21 cellular contexts compared by ENCODE assay signal in genomic region chr14:71550367-71550766, GRCh38.
A peak's percentile ranks its signal among the peaks of the same experiment; 100 is the strongest.
DNase-seq lines count a peak whose midpoint lies in the region; ATAC-seq and TF ChIP-seq lines count a peak whose summit lies in the region.
"Had no signal": no experiment of that assay in that cellular context is flagged by ENCODE, and none has a peak within 500 bp of the region (broad histone marks: within the 10 kb centered on the region; RNA-seq: fewer than 3 reads in every experiment).

No MANE protein-coding gene starts in this region.

- H3K27ac Mint-ChIP-seq in activated T-cell treated with anti-CD3 and anti-CD28 coated beads, Interleukin-2, amount 50 U/mL, for 24 hours: peak overlapping the region; percentile 15
- no peak overlapping the region for H3K27ac Mint-ChIP-seq in activated T-cell treated with anti-CD3 and anti-CD28 coated beads, Interleukin-2, amount 50 U/mL, for 72 hours
- H3K27ac Mint-ChIP-seq in WTC11 (peak overlapping the region; percentile 36; the same call in 1 of the 2 replicates), chondrocyte (ENCODE audit: unreplicated experiment) (no peak overlapping the region)
- peak overlapping the region; percentile 72 for H3K27ac Mint-ChIP-seq in stimulated activated naive B cell treated with anti-CD40 and anti-IgM and Interleukin-4, amounts not matched to agents 10 μg/mL and 1 μg/mL and 100 μg/mL, for 72 hours
- H3K27ac Mint-ChIP-seq: activated B cell treated with CpG ODN at 0.5 μM for 24 hours; activated naive CD8-positive, alpha-beta T cell treated with anti-CD3 and anti-CD28 coated beads, Interleukin-2, amount 10 ng/mL, durations not matched to agents 7 days and 5 days; GM23338 had no signal

- no peak for TF ChIP-seq CTCF in WTC11 (IDR thresholded peaks at IDR 0.05)
- no peak for TF ChIP-seq CTCF in chondrocyte (IDR thresholded peaks at IDR 0.05)

- CTCF ChIA-PET in WTC11 (lab: Charles Lee): no interaction called here

- H3K4me3 Mint-ChIP-seq in activated T-cell treated with anti-CD3 and anti-CD28 coated beads, Interleukin-2, amount 50 U/mL, for 24 hours: no peak overlapping the region
- peak overlapping the region in 1 of 2 donors; percentile 9 for H3K4me3 Mint-ChIP-seq in activated T-cell treated with anti-CD3 and anti-CD28 coated beads, Interleukin-2, amount 50 U/mL, for 72 hours
- H3K4me3 Mint-ChIP-seq in WTC11 (no peak overlapping the region), chondrocyte (ENCODE audit: unreplicated experiment) (no peak overlapping the region)
- no peak overlapping the region for H3K4me3 Mint-ChIP-seq in stimulated activated naive B cell treated with anti-CD40 and anti-IgM and Interleukin-4, amounts not matched to agents 10 μg/mL and 1 μg/mL and 100 μg/mL, for 72 hours
- H3K4me3 Mint-ChIP-seq: activated B cell treated with CpG ODN at 0.5 μM for 24 hours; activated naive CD8-positive, alpha-beta T cell treated with anti-CD3 and anti-CD28 coated beads, Interleukin-2, amount 10 ng/mL, durations not matched to agents 7 days and 5 days; CD4-positive, alpha-beta T cell; central memory CD8-positive, alpha-beta T cell; GM23338 had no signal

- no peak for ATAC-seq in activated T-cell treated with anti-CD3 and anti-CD28 coated beads, Interleukin-2, amount 50 U/mL, for 72 hours (replicated peaks in 1 of 2)
- ATAC-seq in HG03025 (IDR thresholded peaks at IDR 0.05; ENCODE audit: low FRiP score, unreplicated experiment) (peak; percentile 46), WTC11 (no peak), HG03139 (IDR thresholded peaks at IDR 0.05; ENCODE audit: unreplicated experiment) (no peak)
- no peak for ATAC-seq in stimulated activated naive B cell treated with anti-CD40 and anti-IgM and Interleukin-4, amounts not matched to agents 10 μg/mL and 1 μg/mL and 100 μg/mL, for 72 hours (replicated peaks)
- ATAC-seq: GM23338 had no signal

- no peaks in the 10 kb centered on the region for H3K9me3 Mint-ChIP-seq in activated T-cell treated with anti-CD3 and anti-CD28 coated beads, Interleukin-2, amount 50 U/mL, for 24 hours
- peaks cover 0 to 1% of the 10 kb centered on the region in 2 donors for H3K9me3 Mint-ChIP-seq in activated T-cell treated with anti-CD3 and anti-CD28 coated beads, Interleukin-2, amount 50 U/mL, for 72 hours
- peaks cover 3% of the 10 kb centered on the region; the same call in 1 of the 2 replicates for H3K9me3 Mint-ChIP-seq in WTC11
- H3K9me3 Mint-ChIP-seq in stimulated activated naive B cell treated with anti-CD40 and anti-IgM and Interleukin-4, amounts not matched to agents 10 μg/mL and 1 μg/mL and 100 μg/mL, for 72 hours: no peaks in the 10 kb centered on the region
- no peaks in the 10 kb centered on the region for H3K9me3 Mint-ChIP-seq in chondrocyte (ENCODE audit: low read depth)
- H3K9me3 Mint-ChIP-seq: activated B cell treated with CpG ODN at 0.5 μM for 24 hours; activated naive CD8-positive, alpha-beta T cell treated with anti-CD3 and anti-CD28 coated beads, Interleukin-2, amount 10 ng/mL, durations not matched to agents 7 days and 5 days; CD4-positive, alpha-beta T cell; central memory CD8-positive, alpha-beta T cell; GM23338 had no signal

- DNase-seq in activated T-cell treated with anti-CD3 and anti-CD28 coated beads, Interleukin-2, amount 50 U/mL, for 24 hours: no peak
- no peak for DNase-seq in activated T-cell treated with anti-CD3 and anti-CD28 coated beads, Interleukin-2, amount 50 U/mL, for 72 hours
- DNase-seq in WTC11 (ENCODE audit: low spot score) (no peak), hepatic stellate cell (ENCODE audit: low spot score) (no peak), chondrocyte (ENCODE audit: low spot score) (no peak)
- no peak for DNase-seq in stimulated activated naive B cell treated with anti-CD40 and anti-IgM and Interleukin-4, amounts not matched to agents 10 μg/mL and 1 μg/mL and 100 μg/mL, for 72 hours
- DNase-seq: activated B cell treated with CpG ODN at 0.5 μM for 24 hours; activated CD4-positive, alpha-beta T cell treated with anti-CD3 and anti-CD28 coated beads, Interleukin-2, amount 50 U/mL, for 48 hours; activated effector memory CD4-positive, alpha-beta T cell treated with Interleukin-2 at 50 U/mL for 16 hours; activated naive CD8-positive, alpha-beta T cell treated with anti-CD3 and anti-CD28 coated beads, Interleukin-2, amount 10 ng/mL, durations not matched to agents 7 days and 5 days; CD4-positive, alpha-beta T cell; dorsolateral prefrontal cortex; glutamatergic neuron; NCI-H1092; NCI-H187 treated with DMSO at 0.1 percent for 48 hours; NCI-H524 treated with DMSO at 0.1 percent for 48 hours; SK-N-SH had no signal

- H3K4me1 Mint-ChIP-seq in activated T-cell treated with anti-CD3 and anti-CD28 coated beads, Interleukin-2, amount 50 U/mL, for 24 hours (ENCODE audit: low read depth): peaks cover 50% of the 10 kb centered on the region
- peaks cover 51% of the 10 kb centered on the region for H3K4me1 Mint-ChIP-seq in activated T-cell treated with anti-CD3 and anti-CD28 coated beads, Interleukin-2, amount 50 U/mL, for 72 hours (ENCODE audit: low read depth)
- H3K4me1 Mint-ChIP-seq in WTC11: peaks cover 15% of the 10 kb centered on the region
- peaks cover 24 to 50% of the 10 kb centered on the region in 2 donors for H3K4me1 Mint-ChIP-seq in stimulated activated naive B cell treated with anti-CD40 and anti-IgM and Interleukin-4, amounts not matched to agents 10 μg/mL and 1 μg/mL and 100 μg/mL, for 72 hours
- H3K4me1 Mint-ChIP-seq in chondrocyte (ENCODE audit: low read depth): peaks cover 19% of the 10 kb centered on the region

- H3K36me3 Mint-ChIP-seq in activated T-cell treated with anti-CD3 and anti-CD28 coated beads, Interleukin-2, amount 50 U/mL, for 24 hours (ENCODE audit: low read depth): peaks cover 11% of the 10 kb centered on the region
- peaks cover 2 to 4% of the 10 kb centered on the region in 2 donors for H3K36me3 Mint-ChIP-seq in activated T-cell treated with anti-CD3 and anti-CD28 coated beads, Interleukin-2, amount 50 U/mL, for 72 hours (ENCODE audit: insufficient read depth in 2 of 2)
- H3K36me3 Mint-ChIP-seq in WTC11 (no peaks in the 10 kb centered on the region), chondrocyte (ENCODE audit: low read depth) (peaks cover 2% of the 10 kb centered on the region)
- H3K36me3 Mint-ChIP-seq in stimulated activated naive B cell treated with anti-CD40 and anti-IgM and Interleukin-4, amounts not matched to agents 10 μg/mL and 1 μg/mL and 100 μg/mL, for 72 hours: peaks cover 8 to 30% of the 10 kb centered on the region in 2 donors

- no peaks in the 10 kb centered on the region for H3K27me3 Mint-ChIP-seq in activated T-cell treated with anti-CD3 and anti-CD28 coated beads, Interleukin-2, amount 50 U/mL, for 24 hours
- H3K27me3 Mint-ChIP-seq in activated T-cell treated with anti-CD3 and anti-CD28 coated beads, Interleukin-2, amount 50 U/mL, for 72 hours (ENCODE audit: low read depth): no peaks in the 10 kb centered on the region
- H3K27me3 Mint-ChIP-seq in WTC11 (ENCODE audit: low read depth): no peaks in the 10 kb centered on the region
- H3K27me3 Mint-ChIP-seq in stimulated activated naive B cell treated with anti-CD40 and anti-IgM and Interleukin-4, amounts not matched to agents 10 μg/mL and 1 μg/mL and 100 μg/mL, for 72 hours: no peaks in the 10 kb centered on the region
- no peaks in the 10 kb centered on the region for H3K27me3 Mint-ChIP-seq in chondrocyte (ENCODE audit: low read depth)
- H3K27me3 Mint-ChIP-seq: activated B cell treated with CpG ODN at 0.5 μM for 24 hours; activated naive CD8-positive, alpha-beta T cell treated with anti-CD3 and anti-CD28 coated beads, Interleukin-2, amount 10 ng/mL, durations not matched to agents 7 days and 5 days; CD4-positive, alpha-beta T cell; central memory CD8-positive, alpha-beta T cell had no signal

- POLR2A ChIA-PET in WTC11 (lab: Charles Lee): no interaction called here

TF ChIP-seq in WTC11, 78 proteins besides CTCF, POLR2A, EP300 and RAD21:
- TF ChIP-seq ZNF121 (CRISPR knock-in tag; IDR thresholded peaks at IDR 0.05) (no peak), ZNF232 (CRISPR knock-in tag; IDR thresholded peaks at IDR 0.05) (no peak), ZNF138 (CRISPR knock-in tag; conservative IDR thresholded peaks at IDR 0.05) (no peak), NR2C2 (CRISPR knock-in tag; IDR thresholded peaks at IDR 0.05) (no peak), SP1 (CRISPR knock-in tag; conservative IDR thresholded peaks at IDR 0.05) (no peak), GABPB1 (CRISPR knock-in tag; IDR thresholded peaks at IDR 0.05) (no peak)
- TF ChIP-seq, protein P1, sequence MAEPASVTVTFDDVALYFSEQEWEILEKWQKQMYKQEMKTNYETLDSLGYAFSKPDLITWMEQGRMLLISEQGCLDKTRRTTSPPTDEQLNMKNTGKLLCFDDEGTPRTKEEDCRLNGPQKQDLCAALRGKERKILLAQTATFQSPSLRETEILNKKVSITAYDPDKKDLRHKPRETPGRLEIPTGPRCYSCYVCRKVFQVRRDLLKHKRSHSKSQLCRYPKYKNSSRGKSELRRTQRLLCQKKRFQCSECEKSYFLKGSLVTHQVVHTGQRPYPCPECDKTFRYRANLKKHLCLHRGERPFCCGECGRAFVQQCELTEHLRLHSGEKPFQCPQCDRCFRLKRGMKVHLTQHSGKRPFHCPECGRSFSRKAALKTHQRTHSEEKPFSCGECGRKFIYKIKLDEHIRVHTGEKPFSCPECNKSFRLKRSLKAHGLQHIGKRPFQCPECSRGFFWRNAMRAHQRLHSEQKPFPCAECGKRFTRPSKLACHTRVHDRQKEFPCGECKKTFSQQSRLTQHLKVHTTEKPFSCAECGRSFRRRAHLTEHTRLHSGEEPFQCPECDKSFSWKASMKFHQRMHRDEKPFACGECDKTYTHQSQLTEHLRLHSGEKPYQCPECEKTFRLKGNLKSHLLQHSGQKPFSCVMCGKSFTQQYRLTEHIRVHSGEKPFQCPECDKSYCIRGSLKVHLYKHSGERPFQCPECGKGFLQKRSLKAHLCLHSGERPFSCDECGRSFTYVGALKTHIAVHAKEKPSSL (CRISPR knock-in tag; conservative IDR thresholded peaks at IDR 0.05): no peak
TF ChIP-seq in WTC11: peak in this region for 0.

Comparison
In these comparisons a context has a peak if more than half of its experiments do, and no peak if none do; other contexts are left out.
1. H3K27ac Mint-ChIP-seq: peak in activated T-cell treated with anti-CD3 and anti-CD28 coated beads, Interleukin-2, amount 50 U/mL, for 24 hours (single experiment), WTC11 (single experiment) and stimulated activated naive B cell treated with anti-CD40 and anti-IgM and Interleukin-4, amounts not matched to agents 10 μg/mL and 1 μg/mL and 100 μg/mL, for 72 hours (single experiment); none in activated T-cell treated with anti-CD3 and anti-CD28 coated beads, Interleukin-2, amount 50 U/mL, for 72 hours (single experiment) and chondrocyte (single experiment).